ENCODE assay signal across 10 cellular contexts in genomic region chr7:46291601-46292150, GRCh38.
DNase-seq lines count a peak whose midpoint lies in the region; ATAC-seq and TF ChIP-seq lines count a peak whose summit lies in the region.
"Had no signal": no experiment of that assay in that cellular context is flagged by ENCODE, and none has a peak within 500 bp of the region (broad histone marks: within the 10 kb centered on the region; RNA-seq: fewer than 3 reads in every experiment).

No MANE protein-coding gene starts in this region.

- no peaks in the 10 kb centered on the region for H3K79me2 ChIP-seq in smooth muscle cell (ENCODE audit: low read depth)

- H3K36me3 ChIP-seq in smooth muscle cell (ENCODE audit: low read depth): no peaks in the 10 kb centered on the region

- H3K4me3 ChIP-seq in epithelial cell of esophagus (ENCODE audit: low read length) (no peak overlapping the region), smooth muscle cell (no peak overlapping the region)

- peaks cover 10% of the 10 kb centered on the region for H3F3A ChIP-seq in smooth muscle cell (ENCODE audit: low read depth)

- H3K4me2 ChIP-seq in smooth muscle cell: peak overlapping the region; percentile 62

- DNase-seq in epithelial cell of esophagus (ENCODE audit: low read depth) (peak; percentile 96), smooth muscle cell (lab: John Stamatoyannopoulos, UW; ENCODE audit: unreplicated experiment) (no peak), CD1c-positive myeloid dendritic cell (ENCODE audit: extremely low spot score) (no peak), NCI-H82 treated with DMSO at 0.1 percent for 48 hours (lab: John Stamatoyannopoulos, UW; ENCODE audit: unreplicated experiment) (no peak), GM19238 (ENCODE audit: insufficient read length, low spot score) (no peak), putamen (ENCODE audit: low spot score) (no peak)
- DNase-seq: activated naive CD8-positive, alpha-beta T cell treated with anti-CD3 and anti-CD28 coated beads, Interleukin-2, amount 10 ng/mL, durations not matched to agents 7 days and 5 days had no signal

- no peaks in the 10 kb centered on the region for H3K9me3 ChIP-seq in smooth muscle cell (replicated peaks; ENCODE audit: low read depth)

- peak overlapping the region; percentile 72 for H3K9ac ChIP-seq in smooth muscle cell (ENCODE audit: low read depth)

- no peaks in the 10 kb centered on the region for H3K27me3 ChIP-seq in smooth muscle cell (ENCODE audit: low read depth)

- no peak for TF ChIP-seq CTCF in epithelial cell of esophagus (IDR thresholded peaks at IDR 0.05; ENCODE audit: insufficient read depth, low read depth, low read length, missing control alignments)
- TF ChIP-seq CTCF in smooth muscle cell (IDR thresholded peaks at IDR 0.05; ENCODE audit: borderline replicate concordance, insufficient read depth, poor library complexity, severe bottlenecking): no peak

- ATAC-seq in GM18867 (IDR thresholded peaks at IDR 0.05; ENCODE audit: unreplicated experiment) (peak; percentile 60), HG03378 (IDR thresholded peaks at IDR 0.05; ENCODE audit: unreplicated experiment) (peak; percentile 83)
- ATAC-seq: HCT116 had no signal

- H4K20me1 ChIP-seq in smooth muscle cell (ENCODE audit: low read depth): no peaks in the 10 kb centered on the region

- WGBS in smooth muscle cell (ENCODE audit: low lambda C conversion rate): 38% methylated on average over 4 of the region's 4 CpGs

- H3K27ac ChIP-seq in smooth muscle cell (ENCODE audit: low read depth): peak overlapping the region; percentile 87

- peaks cover 18% of the 10 kb centered on the region for H3K4me1 ChIP-seq in smooth muscle cell (ENCODE audit: low read depth)

- peak overlapping the region; percentile 79 for H2AFZ ChIP-seq in smooth muscle cell (ENCODE audit: low read depth)
